Comparison of ENCODE assay signal across 16 cellular contexts in genomic region chr3:37197810-37198371, GRCh38. TPM values are rescaled to one million over a fixed set of nuclear protein-coding genes. Genes with fewer than 3 reads are reported as not detected.
DNase-seq lines count a peak whose midpoint lies in the region; ATAC-seq, FAIRE-seq and TF ChIP-seq lines count a peak whose summit lies in the region.
"Had no signal": no experiment of that assay in that cellular context is flagged by ENCODE, and none has a peak within 500 bp of the region (broad histone marks: within the 10 kb centered on the region; RNA-seq: fewer than 3 reads in every experiment).

No MANE protein-coding gene starts in this region.

- TF ChIP-seq CTCF in MCF 10A (IDR thresholded peaks at IDR 0.05; ENCODE audit: unreplicated experiment), result no peak
- TF ChIP-seq CTCF in breast epithelium (IDR thresholded peaks at IDR 0.05), result no peak
- no peak for TF ChIP-seq CTCF in astrocyte of the spinal cord (IDR thresholded peaks at IDR 0.05; ENCODE audit: low read depth, low read length)
- TF ChIP-seq CTCF in keratinocyte (optimal IDR thresholded peaks at IDR 0.05 in 1 of 3, IDR thresholded peaks at IDR 0.05 in 1 of 3, conservative IDR thresholded peaks at IDR 0.05 in 1 of 3; ENCODE audit: extremely low read depth in 1 of 3, insufficient read depth in 2 of 3, low read length in 3 of 3), result no peak
- TF ChIP-seq CTCF in type B pancreatic cell (conservative IDR thresholded peaks at IDR 0.05), result no peak

- H3K9me1 ChIP-seq in keratinocyte (ENCODE audit: control insufficient read depth, extremely low read depth, insufficient read depth, low read length), result no peaks in the 10 kb centered on the region

- dilution Hi-C loops in keratinocyte (cut with MboI; ENCODE audit: extremely low pct_ligation_motif_present, low sequenced_read_pairs), result no loop called here

- H3K27me3 ChIP-seq in breast epithelium, result no peaks in the 10 kb centered on the region
- no peaks in the 10 kb centered on the region for H3K27me3 ChIP-seq in keratinocyte (ENCODE audit: control insufficient read depth, extremely low read depth, insufficient read depth, low read length)

- no TSS peak for BruUV-seq in MCF 10A (replicated peaks; lab: Mats Ljungman, UMichigan)

- no peak overlapping the region for H3K4me3 Mint-ChIP-seq in MCF 10A (ENCODE audit: unreplicated experiment)
- H3K4me3 Mint-ChIP-seq in type B pancreatic cell, result peak overlapping the region; percentile 21
- H3K4me3 Mint-ChIP-seq: central memory CD8-positive, alpha-beta T cell had no signal

- H3K4me1 Mint-ChIP-seq in MCF 10A (ENCODE audit: insufficient read depth, unreplicated experiment) (peaks cover 25% of the 10 kb centered on the region), type B pancreatic cell (ENCODE audit: unreplicated experiment) (peaks cover 35% of the 10 kb centered on the region)
- H3K4me1 Mint-ChIP-seq: central memory CD8-positive, alpha-beta T cell had no signal

- H3K9me3 ChIP-seq in breast epithelium (no peaks in the 10 kb centered on the region), keratinocyte (ENCODE audit: control insufficient read depth, low read depth, low read length) (no peaks in the 10 kb centered on the region)
- H3K9me3 ChIP-seq: mucosa of descending colon had no signal

- peak overlapping the region; percentile 36 for H3K4me2 ChIP-seq in keratinocyte (ENCODE audit: control insufficient read depth, extremely low read depth, insufficient read depth, low read depth, low read length)

- POLR2A ChIA-PET in MCF 10A (lab: Yijun Ruan, JAX), result interaction anchor here (0.6 to 1.7 kb wide), 2 partner anchors 11 to 14 kb away, joined by 3 to 8 read pairs; no protein-coding TSS in a partner anchor

- no peak overlapping the region for H2AFZ ChIP-seq in keratinocyte (ENCODE audit: control insufficient read depth, low read length)

- CTCF ChIA-PET in MCF 10A (lab: Yijun Ruan, JAX), result interaction anchor here (0.6 to 1.3 kb wide), 3 partner anchors 14 to 23 kb away, joined by 3 read pairs; no protein-coding TSS in a partner anchor

- no peaks in the 10 kb centered on the region for H4K20me1 ChIP-seq in keratinocyte (ENCODE audit: control insufficient read depth, extremely low read depth, insufficient read depth, low read length)

- H3K4me1 ChIP-seq in breast epithelium, result no peaks in the 10 kb centered on the region
- peaks cover 27% of the 10 kb centered on the region for H3K4me1 ChIP-seq in keratinocyte (ENCODE audit: control insufficient read depth, extremely low read depth, insufficient read depth, low read length)

- H3K9me3 Mint-ChIP-seq in MCF 10A (ENCODE audit: unreplicated experiment) (peaks cover 12% of the 10 kb centered on the region), type B pancreatic cell (peaks cover 15% of the 10 kb centered on the region)
- H3K9me3 Mint-ChIP-seq: central memory CD8-positive, alpha-beta T cell had no signal

- no peaks in the 10 kb centered on the region for H3K36me3 Mint-ChIP-seq in MCF 10A (ENCODE audit: insufficient read depth, unreplicated experiment)
- no peaks in the 10 kb centered on the region for H3K36me3 Mint-ChIP-seq in type B pancreatic cell

- peak; percentile 69 for DNase-seq in MCF 10A (ENCODE audit: unreplicated experiment)
- DNase-seq in breast epithelium (ENCODE audit: low spot score in 2 of 2), result no peak
- DNase-seq in astrocyte of the spinal cord (ENCODE audit: low read depth, low spot score), result peak; percentile 68
- no peak for DNase-seq in keratinocyte (ENCODE audit: low read depth, low spot score)
- DNase-seq in type B pancreatic cell (ENCODE audit: extremely low spot score, unreplicated experiment), result no peak
- no peak for DNase-seq in SKM-1 (lab: John Stamatoyannopoulos, UW; ENCODE audit: unreplicated experiment)
- no peak for DNase-seq in NCI-H1436 (lab: John Stamatoyannopoulos, UW)
- DNase-seq: 8988T; activated CD4-positive, alpha-beta T cell treated with anti-CD3 and anti-CD28 coated beads for 48 hours; DMS79 treated with DMSO at 0.1 percent for 48 hours; hypothalamus; mucosa of descending colon; NCI-H526 treated with DMSO at 0.1 percent for 48 hours had no signal

- FAIRE-seq in keratinocyte (lab: Jason Lieb, UNC), result peak; percentile 80

- H3K36me3 ChIP-seq in breast epithelium (no peaks in the 10 kb centered on the region), keratinocyte (ENCODE audit: control insufficient read depth in 2 of 2, extremely low read depth in 1 of 2, insufficient read depth in 2 of 2, low read length in 2 of 2) (no peaks in the 10 kb centered on the region)

- H3K4me3 ChIP-seq in breast epithelium (no peak overlapping the region), astrocyte of the spinal cord (ENCODE audit: low read depth, low read length) (no peak overlapping the region), keratinocyte (ENCODE audit: control insufficient read depth in 2 of 3, extremely low read depth in 1 of 3, insufficient read depth in 2 of 3, low read depth in 1 of 3, low read length in 3 of 3) (peak overlapping the region in 1 of 3 experiments; percentile 14)
- H3K4me3 ChIP-seq: mucosa of descending colon, SK-N-MC had no signal

- no peak for ATAC-seq in GM21825 (IDR thresholded peaks at IDR 0.05; ENCODE audit: unreplicated experiment)
- ATAC-seq: mucosa of descending colon had no signal

- in situ Hi-C loops in astrocyte of the spinal cord (cut with HindIII; ENCODE audit: low sequenced_read_pairs), result no loop called here

- H3K27ac ChIP-seq in breast epithelium (no peak overlapping the region), keratinocyte (ENCODE audit: control insufficient read depth, insufficient read depth, low read length) (peak overlapping the region; percentile 23)
- H3K27ac ChIP-seq: SK-N-MC had no signal

- peak overlapping the region; percentile 14 for H3K27ac Mint-ChIP-seq in MCF 10A (ENCODE audit: low read depth, unreplicated experiment)
- H3K27ac Mint-ChIP-seq in type B pancreatic cell, result peak overlapping the region; percentile 55

- H3K79me2 ChIP-seq in keratinocyte (ENCODE audit: control insufficient read depth, insufficient read depth, low read length), result no peaks in the 10 kb centered on the region

- no peak overlapping the region for H3K9ac ChIP-seq in keratinocyte (ENCODE audit: control insufficient read depth, extremely low read depth, insufficient read depth, low read length)

- intact Hi-C loops in MCF 10A (cut with micrococcal nuclease) (no loop called here), breast epithelium (cut with DNase I; ENCODE audit: low total_unique reads) (no loop called here)

- no peak for TF ChIP-seq POLR2A in breast epithelium (IDR thresholded peaks at IDR 0.05)

- H3K27me3 Mint-ChIP-seq in MCF 10A (ENCODE audit: insufficient read depth, unreplicated experiment), result no peaks in the 10 kb centered on the region
- no peaks in the 10 kb centered on the region for H3K27me3 Mint-ChIP-seq in type B pancreatic cell
- H3K27me3 Mint-ChIP-seq: central memory CD8-positive, alpha-beta T cell had no signal

RNA-seq across cellular contexts. Expression of gene LRRFIP2, which starts 23.5 kb away (rescaled TPM):
- total RNA-seq in MCF 10A (2022) (76.6 and 92.2 TPM in 2 replicates), breast epithelium (10 to 100 TPM; 50.2 to 65.9 (median 65.9) TPM), type B pancreatic cell (ENCODE audit: low replicate concordance) (63.5 and 68.5 TPM in 2 replicates)
- polyA plus RNA-seq in keratinocyte, result 40.9 to 70.3 TPM (median 57.8 TPM) in 3 replicates
- 391 TPM for polyA plus RNA-seq in keratinocyte (2011; ENCODE audit: low read depth)
- polyA plus RNA-seq in keratinocyte (2011; cell fraction: cytosol; rRNA removed), result 55.5 and 69.8 TPM in 2 replicates
- 54.5 and 81.0 TPM in 2 replicates for polyA plus RNA-seq in keratinocyte (2011; cell fraction: nucleus; rRNA removed)
- 58.7 and 85.4 TPM in 2 replicates for polyA plus RNA-seq in keratinocyte (2012; ENCODE audit: low replicate concordance)
- 9.4 to 62.4 TPM (median 24.3 TPM) in 3 replicates for polyA minus RNA-seq in keratinocyte
- polyA minus RNA-seq in keratinocyte (2011; cell fraction: cytosol; rRNA and poly(A)+ RNA removed), result 31.3 TPM
- 89.6 and 133 TPM in 2 replicates for polyA minus RNA-seq in keratinocyte (2011; cell fraction: nucleus; rRNA and poly(A)+ RNA removed)

RNA-seq across cellular contexts. Expression of gene GOLGA4, which starts 45.2 kb away (rescaled TPM):
- total RNA-seq in MCF 10A (2022) (98.5 and 100.0 TPM in 2 replicates), breast epithelium (100 to 1,000 TPM; 102 to 120 (median 119) TPM), type B pancreatic cell (ENCODE audit: low replicate concordance) (55.8 and 77.5 TPM in 2 replicates)
- 23.2 to 37.9 TPM (median 28.4 TPM) in 3 replicates for polyA plus RNA-seq in keratinocyte
- 234 TPM for polyA plus RNA-seq in keratinocyte (2011; ENCODE audit: low read depth)
- polyA plus RNA-seq in keratinocyte (2011; cell fraction: cytosol; rRNA removed), result 20.1 and 32.3 TPM in 2 replicates
- 31.5 and 54.6 TPM in 2 replicates for polyA plus RNA-seq in keratinocyte (2011; cell fraction: nucleus; rRNA removed)
- polyA plus RNA-seq in keratinocyte (2012; ENCODE audit: low replicate concordance), result 43.9 and 68.5 TPM in 2 replicates
- polyA minus RNA-seq in keratinocyte, result 18.6 to 42.8 TPM (median 23.4 TPM) in 3 replicates
- polyA minus RNA-seq in keratinocyte (2011; cell fraction: cytosol; rRNA and poly(A)+ RNA removed), result 39.3 TPM
- 33.4 and 81.5 TPM in 2 replicates for polyA minus RNA-seq in keratinocyte (2011; cell fraction: nucleus; rRNA and poly(A)+ RNA removed)

Comparison
In these comparisons a context has a peak if more than half of its experiments do, and no peak if none do; other contexts are left out.
1. DNase-seq: peak in MCF 10A (single experiment) and astrocyte of the spinal cord (single experiment); none in breast epithelium (0 of 2), keratinocyte (single experiment), type B pancreatic cell (single experiment), SKM-1 (single experiment) and NCI-H1436 (single experiment).